9 cellular contexts compared by ENCODE assay signal in genomic region chr3:65953301-65953812, GRCh38.
DNase-seq lines count a peak whose midpoint lies in the region; ATAC-seq and TF ChIP-seq lines count a peak whose summit lies in the region.
"Had no signal": no experiment of that assay in that cellular context is flagged by ENCODE, and none has a peak within 500 bp of the region (broad histone marks: within the 10 kb centered on the region; RNA-seq: fewer than 3 reads in every experiment).

No MANE protein-coding gene starts in this region.

- no peaks in the 10 kb centered on the region for H3K9me3 ChIP-seq in neural progenitor cell (ENCODE audit: low read depth)

- peak overlapping the region; percentile 36 for H3K4me2 ChIP-seq in neural progenitor cell

- no peak overlapping the region for H3K4me3 Mint-ChIP-seq in neural progenitor cell

- no peaks in the 10 kb centered on the region for H3K27me3 ChIP-seq in neural progenitor cell

- H3K9ac ChIP-seq in neural progenitor cell, result no peak overlapping the region

- H3K9me3 Mint-ChIP-seq in neural progenitor cell, result no peaks in the 10 kb centered on the region

- no peak overlapping the region for H3K4me3 ChIP-seq in fibroblast of the aortic adventitia (ENCODE audit: low read depth, low read length)
- no peak overlapping the region for H3K4me3 ChIP-seq in neural progenitor cell

- no peak overlapping the region for H2AFZ ChIP-seq in neural progenitor cell (replicated peaks)

- ATAC-seq in GM18907 (IDR thresholded peaks at IDR 0.05; ENCODE audit: unreplicated experiment) (no peak), HG02870 (IDR thresholded peaks at IDR 0.05; ENCODE audit: unreplicated experiment) (no peak)

- H3F3A ChIP-seq in neural progenitor cell (ENCODE audit: low read depth), result peaks cover 24% of the 10 kb centered on the region

- H3K79me2 ChIP-seq in neural progenitor cell (ENCODE audit: low read depth), result peaks cover 38% of the 10 kb centered on the region

- DNase-seq in DMS153 treated with DMSO at 0.1 percent for 48 hours (lab: John Stamatoyannopoulos, UW; ENCODE audit: unreplicated experiment) (peak; percentile 81), NCI-H526 (lab: John Stamatoyannopoulos, UW) (peak; percentile 26 to 66), fibroblast of the aortic adventitia (ENCODE audit: low read depth) (peak; percentile 45), neural progenitor cell (ENCODE audit: low spot score) (peak; percentile 23), NOMO-1 treated with dmso at 0.1 percent for 144 hours (lab: John Stamatoyannopoulos, UW; ENCODE audit: unreplicated experiment) (no peak)
- no peak for DNase-seq in NK-92 treated with Interleukin-12 subunit alpha and Interleukin-12 subunit beta, amount 100 ng/mL, for 24 hours (lab: John Stamatoyannopoulos, UW)
- DNase-seq: EL had no signal

- H4K20me1 ChIP-seq in neural progenitor cell (ENCODE audit: low read depth), result peaks cover 14% of the 10 kb centered on the region

- peaks cover 8% of the 10 kb centered on the region for H3K27me3 Mint-ChIP-seq in neural progenitor cell (ENCODE audit: insufficient read depth, low read depth)

- no peaks in the 10 kb centered on the region for H3K36me3 Mint-ChIP-seq in neural progenitor cell

- H3K4me1 ChIP-seq in neural progenitor cell, result peaks cover 27% of the 10 kb centered on the region

- no peak overlapping the region for H3K27ac ChIP-seq in neural progenitor cell

- no peak for TF ChIP-seq CTCF in fibroblast of the aortic adventitia (IDR thresholded peaks at IDR 0.05; ENCODE audit: insufficient read depth, low read length)
- TF ChIP-seq CTCF in neural progenitor cell (IDR thresholded peaks at IDR 0.05), result no peak

- H3K27ac Mint-ChIP-seq in neural progenitor cell, result peak overlapping the region; percentile 42

- peaks cover 31% of the 10 kb centered on the region for H3K4me1 Mint-ChIP-seq in neural progenitor cell

- no peaks in the 10 kb centered on the region for H3K36me3 ChIP-seq in neural progenitor cell

Comparison
In these comparisons a context has a peak if more than half of its experiments do, and no peak if none do; other contexts are left out.
1. DNase-seq: peak in DMS153 treated with DMSO at 0.1 percent for 48 hours (single experiment), NCI-H526 (2 of 2), fibroblast of the aortic adventitia (single experiment) and neural progenitor cell (single experiment); none in NOMO-1 treated with dmso at 0.1 percent for 144 hours (single experiment) and NK-92 treated with Interleukin-12 subunit alpha and Interleukin-12 subunit beta, amount 100 ng/mL, for 24 hours (single experiment).